Comparison of ENCODE assay signal across 27 cellular contexts in genomic region chr7:36987363-36987724, GRCh38.
A peak's percentile ranks its signal among the peaks of the same experiment; 100 is the strongest.
DNase-seq lines count a peak whose midpoint lies in the region; ATAC-seq, FAIRE-seq and TF ChIP-seq lines count a peak whose summit lies in the region.
"Had no signal": no experiment of that assay in that cellular context is flagged by ENCODE, and none has a peak within 500 bp of the region (broad histone marks: within the 10 kb centered on the region; RNA-seq: fewer than 3 reads in every experiment).

No MANE protein-coding gene starts in this region.

- H3K9me3 Mint-ChIP-seq in neural progenitor cell = no peaks in the 10 kb centered on the region
- H3K9me3 Mint-ChIP-seq: activated T-helper 1 cell treated with anti-CD3 and anti-CD28 coated beads, Interleukin-12 subunit alpha, Interleukin-12 subunit beta, Interleukin-2, Interleukin-4 antibody, amounts not matched to agents 30 ng/mL and 10 ng/mL and 1 ng/mL, durations not matched to agents 14 hours and 24 hours and 36 hours; effector memory CD8-positive, alpha-beta T cell had no signal

- TF ChIP-seq POLR2A in H1 (IDR thresholded peaks at IDR 0.05; ENCODE audit: control extremely low read depth in 1 of 2, low read depth in 2 of 2, low read length in 2 of 2) = no peak

- no peak overlapping the region for H3K4me3 Mint-ChIP-seq in neural progenitor cell
- H3K4me3 Mint-ChIP-seq: activated CD4-positive, alpha-beta T cell treated with anti-CD3 and anti-CD28 coated beads, Interleukin-2, amount 10 ng/mL, durations not matched to agents 7 days and 5 days; activated CD8-positive, alpha-beta memory T cell treated with anti-CD3 and anti-CD28 coated beads, Interleukin-2, amount 10 ng/mL, durations not matched to agents 7 days and 5 days; activated naive CD4-positive, alpha-beta T cell treated with anti-CD3 and anti-CD28 coated beads, Interleukin-2, amount 10 ng/mL, durations not matched to agents 7 days and 5 days; activated T-helper 1 cell treated with anti-CD3 and anti-CD28 coated beads, Interleukin-12 subunit alpha, Interleukin-12 subunit beta, Interleukin-2, Interleukin-4 antibody, amounts not matched to agents 30 ng/mL and 10 ng/mL and 1 ng/mL, durations not matched to agents 14 hours and 24 hours and 36 hours; effector memory CD8-positive, alpha-beta T cell; T-helper 17 cell had no signal

- no peak overlapping the region for H3K23ac ChIP-seq in H1 (ENCODE audit: insufficient read length)

- TF ChIP-seq RAD21 in H1 (IDR thresholded peaks at IDR 0.05 in 1 of 2, conservative IDR thresholded peaks at IDR 0.05 in 1 of 2; ENCODE audit: low read depth in 2 of 2, low read length in 2 of 2) (no peak), SK-N-SH (IDR thresholded peaks at IDR 0.05; ENCODE audit: low read length) (no peak)

- no peak overlapping the region for H2BK20ac ChIP-seq in H1 (ENCODE audit: low read length)

- H3K27me3 ChIP-seq in DOHH2 (ENCODE audit: control insufficient read depth, low read length) (no peaks in the 10 kb centered on the region), H1 (replicated peaks in 1 of 4; ENCODE audit: control insufficient read depth in 3 of 4, extremely low read depth in 1 of 4, insufficient read depth in 3 of 4, low read length in 3 of 4) (no peaks in the 10 kb centered on the region), neural progenitor cell (no peaks in the 10 kb centered on the region), left ventricle myocardium inferior (ENCODE audit: low read depth) (peaks cover 23% of the 10 kb centered on the region), SK-N-SH (ENCODE audit: insufficient read depth) (peaks cover 32% of the 10 kb centered on the region; the same call in 1 of the 2 replicates)
- H3K27me3 ChIP-seq: esophagus muscularis mucosa, hepatocyte, Peyer's patch, stomach, tibial artery had no signal

- H4K20me1 ChIP-seq in DOHH2 (ENCODE audit: control insufficient read depth, insufficient read depth, low read depth, low read length) = peaks cover 19% of the 10 kb centered on the region
- no peaks in the 10 kb centered on the region for H4K20me1 ChIP-seq in H1 (replicated peaks in 1 of 2; ENCODE audit: control insufficient read depth in 1 of 2, insufficient read depth in 2 of 2, low read length in 2 of 2)
- H4K20me1 ChIP-seq in neural progenitor cell (ENCODE audit: low read depth) = no peaks in the 10 kb centered on the region
- H4K20me1 ChIP-seq in SK-N-SH (ENCODE audit: insufficient read depth) = no peaks in the 10 kb centered on the region

- H3K27ac ChIP-seq in DOHH2 (ENCODE audit: low read depth, low read length) (no peak overlapping the region), H1 (ENCODE audit: low read depth, low read length) (no peak overlapping the region), neural progenitor cell (no peak overlapping the region), left ventricle myocardium inferior (replicated peaks) (no peak overlapping the region), SK-N-SH (ENCODE audit: low read depth in 2 of 2, low read length in 1 of 2) (no peak overlapping the region)
- H3K27ac ChIP-seq: coronary artery, hepatocyte, lower lobe of right lung, Peyer's patch, psoas muscle, stomach, tibial artery had no signal

- no peak overlapping the region for H3K14ac ChIP-seq in H1 (ENCODE audit: insufficient read length)

- H3K36me3 Mint-ChIP-seq in neural progenitor cell = no peaks in the 10 kb centered on the region

- H3K56ac ChIP-seq in H1 (replicated peaks; ENCODE audit: insufficient read length, low read depth, low read length) = no peak overlapping the region

- TF ChIP-seq EP300 in H1 (IDR thresholded peaks at IDR 0.05; ENCODE audit: borderline replicate concordance in 1 of 2, low read depth in 2 of 2, low read length in 2 of 2) (no peak), SK-N-SH (IDR thresholded peaks at IDR 0.05; ENCODE audit: borderline replicate concordance in 1 of 2, low read depth in 1 of 2, low read length in 1 of 2) (no peak)

- ATAC-seq in HG03432 (IDR thresholded peaks at IDR 0.05; ENCODE audit: unreplicated experiment) = no peak

- H3K4me2 ChIP-seq in DOHH2 (ENCODE audit: low read length) = no peak overlapping the region
- peak overlapping the region in 1 of 2 experiments; percentile 50; a peak in 1 of 4 replicates for H3K4me2 ChIP-seq in H1 (ENCODE audit: insufficient read depth in 1 of 2, low read depth in 2 of 2, low read length in 2 of 2)
- no peak overlapping the region for H3K4me2 ChIP-seq in neural progenitor cell
- no peak overlapping the region for H3K4me2 ChIP-seq in SK-N-SH

- H3K18ac ChIP-seq in H1 (ENCODE audit: extremely low read depth, low read length) = no peak overlapping the region

- CTCF ChIA-PET in H1 (lab: Charles Lee; ENCODE audit: partially characterized antibody) (interaction anchor here (0.5 to 11.2 kb wide), 36 partner anchors 8 to 508 kb away, joined by 3 to 162 read pairs (median 4); no protein-coding TSS in a partner anchor), GM10248 (lab: Yijun Ruan, JAX) (interaction anchor here (0.7 to 12.3 kb wide), 22 partner anchors 9 to 309 kb away, joined by 3 to 167 read pairs (median 4); no protein-coding TSS in a partner anchor), SK-N-SH (lab: Yijun Ruan, JAX) (interaction anchor here (0.6 to 24.0 kb wide), 35 partner anchors 7 to 539 kb away, joined by 3 to 460 read pairs (median 7); no protein-coding TSS in a partner anchor)

- no peaks in the 10 kb centered on the region for H3K9me3 ChIP-seq in DOHH2 (ENCODE audit: control insufficient read depth, insufficient read depth, low read length)
- H3K9me3 ChIP-seq in H1 (ENCODE audit: insufficient read depth in 2 of 2, low read depth in 1 of 2, low read length in 1 of 2) = no peaks in the 10 kb centered on the region
- no peaks in the 10 kb centered on the region for H3K9me3 ChIP-seq in neural progenitor cell (ENCODE audit: low read depth)
- H3K9me3 ChIP-seq in left ventricle myocardium inferior (replicated peaks) = no peaks in the 10 kb centered on the region
- no peaks in the 10 kb centered on the region for H3K9me3 ChIP-seq in SK-N-SH
- H3K9me3 ChIP-seq: esophagus muscularis mucosa, HAP-1, lower lobe of right lung, Peyer's patch, psoas muscle, stomach, tibial artery had no signal

- H3K9ac ChIP-seq in H1 (replicated peaks in 1 of 4; ENCODE audit: extremely low read depth in 1 of 4, low read depth in 3 of 4, low read length in 3 of 4) (no peak overlapping the region), neural progenitor cell (no peak overlapping the region), SK-N-SH (no peak overlapping the region)

- no peak overlapping the region for H2BK5ac ChIP-seq in H1 (ENCODE audit: low read depth, low read length)

- 83% methylated on average over 5 of the region's 5 CpGs; no CpG with 5 or more reads in 1 of the 2 experiments for whole genome bisulfite sequencing in H1 (ENCODE audit: extremely low coverage in 1 of 2, insufficient coverage in 1 of 2, insufficient read length in 1 of 2, insufficient replicate concordance in 2 of 2, low coverage in 1 of 2, low lambda C conversion rate in 2 of 2, missing lambda C conversion rate in 1 of 2), 2 experiments
- WGBS in SK-N-SH (ENCODE audit: low lambda C conversion rate) = 49% methylated on average over 5 of the region's 5 CpGs

- no peak overlapping the region for H4K8ac ChIP-seq in H1 (ENCODE audit: extremely low read depth, insufficient read depth, low read length)

- no peak overlapping the region for H2BK120ac ChIP-seq in H1 (replicated peaks; ENCODE audit: low read depth, low read length)

- H3K79me2 ChIP-seq in DOHH2 (ENCODE audit: control insufficient read depth, low read length) (no peaks in the 10 kb centered on the region), H1 (ENCODE audit: control insufficient read depth in 1 of 2, insufficient read depth in 2 of 2, low read length in 2 of 2) (no peaks in the 10 kb centered on the region), neural progenitor cell (ENCODE audit: low read depth) (no peaks in the 10 kb centered on the region), SK-N-SH (ENCODE audit: insufficient read depth) (no peaks in the 10 kb centered on the region)
- H3K79me2 ChIP-seq: hepatocyte had no signal

- no peaks in the 10 kb centered on the region for H3K23me2 ChIP-seq in H1 (ENCODE audit: low read depth, low read length)

- intact Hi-C loops in left ventricle myocardium inferior (cut with micrococcal nuclease) = loop anchor here (5.0 kb wide), 1 partner anchor 190 kb away; no protein-coding TSS in a partner anchor

- peak overlapping the region; percentile 68 for H3K27ac Mint-ChIP-seq in neural progenitor cell
- H3K27ac Mint-ChIP-seq: activated CD8-positive, alpha-beta memory T cell treated with anti-CD3 and anti-CD28 coated beads, Interleukin-2, amount 10 ng/mL, durations not matched to agents 7 days and 5 days; activated naive CD4-positive, alpha-beta T cell treated with anti-CD3 and anti-CD28 coated beads, Interleukin-2, amount 10 ng/mL, durations not matched to agents 7 days and 5 days; activated T-helper 1 cell treated with anti-CD3 and anti-CD28 coated beads, Interleukin-12 subunit alpha, Interleukin-12 subunit beta, Interleukin-2, Interleukin-4 antibody, amounts not matched to agents 30 ng/mL and 10 ng/mL and 1 ng/mL, durations not matched to agents 14 hours and 24 hours and 36 hours had no signal

- H4K5ac ChIP-seq in H1 (ENCODE audit: insufficient read length, low read depth, low read length) = no peak overlapping the region

- peaks cover 2% of the 10 kb centered on the region for H3K27me3 Mint-ChIP-seq in neural progenitor cell (ENCODE audit: insufficient read depth, low read depth)
- H3K27me3 Mint-ChIP-seq: activated CD4-positive, alpha-beta T cell treated with anti-CD3 and anti-CD28 coated beads, Interleukin-2, amount 10 ng/mL, durations not matched to agents 7 days and 5 days; activated CD8-positive, alpha-beta memory T cell treated with anti-CD3 and anti-CD28 coated beads, Interleukin-2, amount 10 ng/mL, durations not matched to agents 7 days and 5 days; activated naive CD4-positive, alpha-beta T cell treated with anti-CD3 and anti-CD28 coated beads, Interleukin-2, amount 10 ng/mL, durations not matched to agents 7 days and 5 days; effector memory CD8-positive, alpha-beta T cell; T-helper 17 cell had no signal

- H3K9me2 ChIP-seq in DOHH2 (replicated peaks; ENCODE audit: control insufficient read depth, low read length) = no peaks in the 10 kb centered on the region
- H3K9me2 ChIP-seq in SK-N-SH = no peaks in the 10 kb centered on the region

- H3K4me3 ChIP-seq in DOHH2 (ENCODE audit: low read length) (no peak overlapping the region), H1 (ENCODE audit: extremely low read depth in 1 of 4, insufficient read depth in 2 of 4, low read depth in 3 of 4, low read length in 4 of 4) (no peak overlapping the region), neural progenitor cell (no peak overlapping the region), left ventricle myocardium inferior (no peak overlapping the region), SK-N-SH (ENCODE audit: low read depth in 2 of 2, low read length in 1 of 2) (peak overlapping the region in 1 of 2 experiments; percentile 6; a peak in 1 of 4 replicates)
- H3K4me3 ChIP-seq: coronary artery, esophagus muscularis mucosa, HAP-1, hepatocyte, lower lobe of right lung, Peyer's patch, psoas muscle, stomach, tibial artery had no signal

- H3K4me1 ChIP-seq in DOHH2 (ENCODE audit: control insufficient read depth, low read length) (peaks cover 8% of the 10 kb centered on the region), H1 (replicated peaks in 1 of 4; ENCODE audit: control insufficient read depth in 3 of 4, insufficient read depth in 4 of 4, low read length in 3 of 4) (peaks cover 0 to 14% (median 0%) of the 10 kb centered on the region in 4 experiments; a peak in 3 of 7 replicates), neural progenitor cell (peaks cover 10% of the 10 kb centered on the region), left ventricle myocardium inferior (peaks cover 20% of the 10 kb centered on the region), SK-N-SH (ENCODE audit: control insufficient read depth in 1 of 2, insufficient read depth in 2 of 2, low read depth in 1 of 2, low read length in 1 of 2) (peaks cover 0 to 34% of the 10 kb centered on the region in 2 experiments; a peak in 2 of 4 replicates)
- H3K4me1 ChIP-seq: HAP-1, psoas muscle had no signal

- H2BK15ac ChIP-seq in H1 (ENCODE audit: low read length) = no peak overlapping the region

- H2AFZ ChIP-seq in H1 (ENCODE audit: low read length) (no peak overlapping the region), neural progenitor cell (replicated peaks) (no peak overlapping the region), SK-N-SH (ENCODE audit: low read depth) (no peak overlapping the region)
- H2AFZ ChIP-seq: hepatocyte had no signal

- FAIRE-seq in H1 (lab: Jason Lieb, UNC) = no peak
- FAIRE-seq: islet of Langerhans had no signal

- POLR2A ChIA-PET in H1 (lab: Charles Lee; ENCODE audit: partially characterized antibody) = no interaction called here
- POLR2A ChIA-PET in GM10248 (lab: Yijun Ruan, JAX) = no interaction called here
- POLR2A ChIA-PET in SK-N-SH (lab: Yijun Ruan, JAX) = interaction anchor here (1.8 kb wide), 1 partner anchor 195 kb away, joined by 7 read pairs; no protein-coding TSS in a partner anchor

- peak; percentile 40 for TF ChIP-seq CTCF in DOHH2 (IDR thresholded peaks at IDR 0.05; ENCODE audit: low read depth, low read length, poor library complexity, severe bottlenecking)
- peak; percentile 37; the same call in 1 of the 2 replicates for TF ChIP-seq CTCF in LNCAP (IDR thresholded peaks at IDR 0.05)
- TF ChIP-seq CTCF in H1 (IDR thresholded peaks at IDR 0.05; ENCODE audit: control extremely low read depth in 1 of 3, insufficient read depth in 1 of 3, low read depth in 1 of 3, low read length in 3 of 3) = no peak
- TF ChIP-seq CTCF in neural progenitor cell (IDR thresholded peaks at IDR 0.05) = no peak
- TF ChIP-seq CTCF in left ventricle myocardium inferior (IDR thresholded peaks at IDR 0.05; ENCODE audit: borderline replicate concordance) = no peak
- TF ChIP-seq CTCF in GM10248 (IDR thresholded peaks at IDR 0.05; ENCODE audit: control extremely low read depth, extremely low read depth, low read depth, missing control alignments) = no peak
- TF ChIP-seq CTCF in SK-N-SH (IDR thresholded peaks at IDR 0.05) = no peak

- H2AK5ac ChIP-seq in H1 (ENCODE audit: low read depth, low read length) = no peak overlapping the region; the same call in 1 of the 2 replicates

- H3F3A ChIP-seq in DOHH2 (ENCODE audit: control insufficient read depth, insufficient read depth) (no peaks in the 10 kb centered on the region), neural progenitor cell (ENCODE audit: low read depth) (no peaks in the 10 kb centered on the region), SK-N-SH (replicated peaks; ENCODE audit: insufficient read depth) (no peaks in the 10 kb centered on the region)

- H4K91ac ChIP-seq in H1 (replicated peaks; ENCODE audit: insufficient read length, low read length) = no peak overlapping the region

- DNase-seq in H1 (ENCODE audit: low read depth in 1 of 2, low spot score in 2 of 2) (no peak), neural progenitor cell (ENCODE audit: low spot score) (no peak), left ventricle myocardium inferior (no peak), GM10248 (ENCODE audit: extremely low spot score) (no peak), SK-N-SH (no peak)
- DNase-seq: GDM1, NCI-H1417 treated with DMSO at 0.1 percent for 48 hours, NCI-H510A had no signal

- no peaks in the 10 kb centered on the region for H3K36me3 ChIP-seq in DOHH2 (ENCODE audit: control insufficient read depth, low read length)
- H3K36me3 ChIP-seq in H1 (ENCODE audit: control insufficient read depth in 2 of 4, insufficient read depth in 4 of 4, low read length in 3 of 4) = no peaks in the 10 kb centered on the region
- no peaks in the 10 kb centered on the region for H3K36me3 ChIP-seq in neural progenitor cell
- H3K36me3 ChIP-seq in left ventricle myocardium inferior = no peaks in the 10 kb centered on the region
- H3K36me3 ChIP-seq in SK-N-SH (replicated peaks in 1 of 2; ENCODE audit: control insufficient read depth in 1 of 2, insufficient read depth in 2 of 2, low read length in 1 of 2) = no peaks in the 10 kb centered on the region
- H3K36me3 ChIP-seq: esophagus muscularis mucosa, HAP-1, lower lobe of right lung, Peyer's patch, stomach, tibial artery had no signal

- H2BK12ac ChIP-seq in H1 (ENCODE audit: low read depth, low read length) = peak overlapping the region; percentile 90; the same call in 1 of the 2 replicates

- no peaks in the 10 kb centered on the region for H3K79me1 ChIP-seq in H1 (ENCODE audit: low read depth, low read length)

- peaks cover 31% of the 10 kb centered on the region for H3K4me1 Mint-ChIP-seq in neural progenitor cell

- H3K4ac ChIP-seq in H1 (replicated peaks; ENCODE audit: insufficient read length, low read depth, low read length) = no peak overlapping the region

Comparison
In these comparisons a context has a peak if more than half of its experiments do, and no peak if none do; other contexts are left out.
1. CTCF ChIP-seq: peak in DOHH2 (single experiment) and LNCAP (single experiment); none in H1 (0 of 3), neural progenitor cell (single experiment), left ventricle myocardium inferior (single experiment), GM10248 (single experiment) and SK-N-SH (single experiment).